In the genomic region with DNA sequence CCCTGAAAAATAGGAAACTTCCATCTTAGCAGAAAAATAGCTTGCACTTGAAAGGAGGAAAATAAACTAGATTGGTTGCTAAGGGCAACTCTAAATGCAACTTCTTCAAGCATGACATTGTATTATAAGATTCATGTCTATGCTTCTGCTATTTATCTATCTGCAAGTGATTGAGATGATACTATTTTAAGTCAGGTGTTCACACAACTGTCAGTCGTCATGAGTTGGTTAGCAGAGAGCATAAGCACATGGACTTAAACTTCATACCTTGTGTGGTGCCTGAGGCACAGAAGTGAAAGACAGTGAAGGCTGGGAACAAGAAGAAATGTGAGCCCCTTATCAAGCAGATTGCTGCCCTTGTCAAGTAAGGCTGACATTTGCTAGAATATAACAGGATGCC, we compare ENCODE assay signal across 35 cellular contexts.
"Had no signal": no experiment of that assay in that cellular context is flagged by ENCODE, and none has a peak within 500 bp of the region (broad histone marks: within the 10 kb centered on the region; RNA-seq: fewer than 3 reads in every experiment).

No MANE protein-coding gene starts in this region.

- H3K27me3 ChIP-seq: brain microvascular endothelial cell, dorsolateral prefrontal cortex, esophagus muscularis mucosa, foreskin keratinocyte, gastrocnemius medialis, heart left ventricle had no signal

- H3K9me3 ChIP-seq: esophagus muscularis mucosa, gastrocnemius medialis, heart left ventricle had no signal

- H3K4me1 Mint-ChIP-seq: activated B cell treated with CpG ODN at 0.5 μM for 24 hours; activated T-helper 17 cell treated with anti-CD3 and anti-CD28 coated beads, Interleukin-2, amount 50 U/mL, for 72 hours; central memory CD8-positive, alpha-beta T cell; endodermal cell; T-helper 17 cell had no signal

- H3K27ac ChIP-seq: brain microvascular endothelial cell, coronary artery, dorsolateral prefrontal cortex, esophagus muscularis mucosa, foreskin keratinocyte, gastrocnemius medialis, heart left ventricle, WERI-Rb-1 had no signal

- H3K27me3 Mint-ChIP-seq: activated B cell treated with CpG ODN at 0.5 μM for 24 hours; activated CD8-positive, alpha-beta T cell treated with anti-CD3 and anti-CD28 coated beads for 36 hours; activated naive CD8-positive, alpha-beta T cell; activated T-helper 17 cell treated with anti-CD3 and anti-CD28 coated beads, Interleukin-2, amount 50 U/mL, for 72 hours; central memory CD8-positive, alpha-beta T cell; dendritic cell treated with granulocyte-macrophage colony-stimulating factor and Interleukin-4, amounts not matched to agents 40 ng/mL and 50 ng/mL, for 4 days; T-helper 17 cell had no signal

- H3K27ac Mint-ChIP-seq: activated B cell treated with CpG ODN at 0.5 μM for 24 hours; activated CD8-positive, alpha-beta T cell treated with anti-CD3 and anti-CD28 coated beads for 36 hours; activated naive CD8-positive, alpha-beta T cell; activated T-helper 17 cell treated with anti-CD3 and anti-CD28 coated beads, Interleukin-2, amount 50 U/mL, for 72 hours; dendritic cell treated with granulocyte-macrophage colony-stimulating factor and Interleukin-4, amounts not matched to agents 40 ng/mL and 50 ng/mL, for 4 days; endodermal cell; T-helper 17 cell; T-helper 2 cell treated with Interferon-gamma antibody and Interleukin-4, amounts not matched to agents 5 μg/mL and 100 μg/mL, for 36 hours had no signal

- ATAC-seq: activated CD4-positive, CD25-positive, alpha-beta regulatory T cell treated with anti-CD3 and anti-CD28 coated beads, Interleukin-2, amount 50 U/mL, for 24 hours; activated CD8-positive, alpha-beta T cell treated with anti-CD3 and anti-CD28 coated beads for 36 hours; activated T-cell treated with anti-CD3 and anti-CD28 coated beads, Interleukin-2, amount 50 U/mL, for 4 hours; activated T-helper 17 cell treated with anti-CD3 and anti-CD28 coated beads, Interleukin-2, amount 50 U/mL, for 72 hours; foreskin keratinocyte; gastrocnemius medialis; heart left ventricle; T-helper 17 cell had no signal

- H3K9me3 Mint-ChIP-seq: activated CD8-positive, alpha-beta T cell treated with anti-CD3 and anti-CD28 coated beads for 36 hours; dendritic cell treated with granulocyte-macrophage colony-stimulating factor and Interleukin-4, amounts not matched to agents 40 ng/mL and 50 ng/mL, for 4 days; endodermal cell had no signal

- DNase-seq: activated B cell treated with CpG ODN at 0.5 μM for 24 hours; activated CD4-positive, alpha-beta T cell treated with anti-CD3 and anti-CD28 coated beads for 48 hours; activated CD4-positive, alpha-beta T cell treated with anti-CD3 and anti-CD28 coated beads, Interleukin-2, amount 50 U/mL, for 1 hour; activated CD4-positive, alpha-beta T cell treated with anti-CD3 and anti-CD28 coated beads, Interleukin-2, amount 50 U/mL, for 48 hours; activated CD8-positive, alpha-beta memory T cell treated with anti-CD3 and anti-CD28 coated beads for 24 hours; activated CD8-positive, alpha-beta T cell treated with anti-CD3 and anti-CD28 coated beads for 36 hours; activated effector memory CD4-positive, alpha-beta T cell treated with Interleukin-2 at 50 U/mL for 16 hours; activated gamma-delta T cell treated with Interleukin-2 at 50 U/mL for 16 hours; activated naive CD4-positive, alpha-beta T cell treated with anti-CD3 and anti-CD28 coated beads, Interleukin-2, amount 50 U/mL, for 16 hours; activated naive CD4-positive, alpha-beta T cell treated with Interleukin-2 at 50 U/mL for 16 hours; activated T-cell treated with anti-CD3 and anti-CD28 coated beads, Interleukin-2, amount 50 U/mL, for 4 hours; amniotic stem cell; anterior cingulate cortex; brain microvascular endothelial cell; dorsolateral prefrontal cortex; effector memory CD4-positive, alpha-beta T cell; endodermal cell; erythroblast; foreskin keratinocyte; gastrocnemius medialis; glutamatergic neuron; heart left ventricle; T-helper 17 cell; T1000; WERI-Rb-1 had no signal

- H3K4me3 ChIP-seq: coronary artery, dorsolateral prefrontal cortex, esophagus muscularis mucosa, gastrocnemius medialis, heart left ventricle had no signal

- H3K36me3 Mint-ChIP-seq: activated naive CD8-positive, alpha-beta T cell had no signal

- H3K4me3 Mint-ChIP-seq: activated B cell treated with CpG ODN at 0.5 μM for 24 hours; activated CD8-positive, alpha-beta T cell treated with anti-CD3 and anti-CD28 coated beads for 36 hours; activated naive CD8-positive, alpha-beta T cell; activated T-cell treated with anti-CD3 and anti-CD28 coated beads, Interleukin-2, amount 50 U/mL, for 4 hours; activated T-helper 17 cell treated with anti-CD3 and anti-CD28 coated beads, Interleukin-2, amount 50 U/mL, for 72 hours; central memory CD8-positive, alpha-beta T cell; dendritic cell treated with granulocyte-macrophage colony-stimulating factor and Interleukin-4, amounts not matched to agents 40 ng/mL and 50 ng/mL, for 4 days; endodermal cell; T-helper 17 cell; T-helper 2 cell treated with Interferon-gamma antibody and Interleukin-4, amounts not matched to agents 5 μg/mL and 100 μg/mL, for 36 hours had no signal

- H3K4me1 ChIP-seq: esophagus muscularis mucosa, foreskin keratinocyte, gastrocnemius medialis, heart left ventricle had no signal

- FAIRE-seq: astrocyte, bronchial epithelial cell had no signal

- H3K36me3 ChIP-seq: brain microvascular endothelial cell, esophagus muscularis mucosa, gastrocnemius medialis, heart left ventricle, WERI-Rb-1 had no signal
